In genomic region chr22:30247561-30247960, GRCh38 we compare ENCODE assay signal across 1 cellular context.
TF ChIP-seq lines count a peak whose summit lies in the region.

No MANE protein-coding gene starts in this region.

TF ChIP-seq in GM23338, 12 proteins besides CTCF, POLR2A, EP300 and RAD21 (continued from another document):
- no peak for TF ChIP-seq ZNF462 (CRISPR knock-in tag; IDR thresholded peaks at IDR 0.05)
- TF ChIP-seq EZH2phosphoT487 (IDR thresholded peaks at IDR 0.05; ENCODE audit: unreplicated experiment), result no peak
- TF ChIP-seq ZNF114 (CRISPR knock-in tag; IDR thresholded peaks at IDR 0.05), result no peak
- no peak for TF ChIP-seq NANOG (IDR thresholded peaks at IDR 0.05; ENCODE audit: borderline replicate concordance)
- no peak for TF ChIP-seq ETS1 (IDR thresholded peaks at IDR 0.05)
- TF ChIP-seq EZH2 (IDR thresholded peaks at IDR 0.05; ENCODE audit: low read depth, unreplicated experiment), result no peak
- no peak for TF ChIP-seq JUNB (IDR thresholded peaks at IDR 0.05; ENCODE audit: unreplicated experiment)
- no peak for TF ChIP-seq STAT1 (IDR thresholded peaks at IDR 0.05; ENCODE audit: unreplicated experiment)
- TF ChIP-seq CREB1 (CRISPR knock-in tag; IDR thresholded peaks at IDR 0.05; ENCODE audit: low read depth), result no peak
- no peak for TF ChIP-seq POLR2AphosphoS5 (IDR thresholded peaks at IDR 0.05; ENCODE audit: low read depth)
